In genomic region chr13:32736648-32737047, GRCh38 we compare ENCODE assay signal across 9 cellular contexts.
DNase-seq lines count a peak whose midpoint lies in the region; ATAC-seq and TF ChIP-seq lines count a peak whose summit lies in the region.
"Had no signal": no experiment of that assay in that cellular context is flagged by ENCODE, and none has a peak within 500 bp of the region (broad histone marks: within the 10 kb centered on the region; RNA-seq: fewer than 3 reads in every experiment).

No MANE protein-coding gene starts in this region.

- no peaks in the 10 kb centered on the region for H3K36me3 ChIP-seq in ACC112 (ENCODE audit: insufficient read depth, low read length)

- DNase-seq in chondrocyte (ENCODE audit: low spot score), result no peak
- no peak for DNase-seq in naive thymus-derived CD8-positive, alpha-beta T cell
- no peak for DNase-seq in globus pallidus (ENCODE audit: low spot score)
- DNase-seq in DMS53 treated with DMSO at 0.1 percent for 48 hours (lab: John Stamatoyannopoulos, UW; ENCODE audit: unreplicated experiment), result no peak
- DNase-seq in NCI-H187 (lab: John Stamatoyannopoulos, UW), result no peak
- DNase-seq: DMS79 had no signal

- H3K27ac ChIP-seq in ACC112 (ENCODE audit: low read depth, low read length), result peak overlapping the region; percentile 54

- no peaks in the 10 kb centered on the region for H3K27me3 Mint-ChIP-seq in chondrocyte (ENCODE audit: low read depth)
- H3K27me3 Mint-ChIP-seq in naive thymus-derived CD8-positive, alpha-beta T cell, result no peaks in the 10 kb centered on the region

- H3K4me1 Mint-ChIP-seq in chondrocyte (ENCODE audit: low read depth), result peaks cover 43% of the 10 kb centered on the region
- H3K4me1 Mint-ChIP-seq in naive thymus-derived CD8-positive, alpha-beta T cell, result peaks cover 9 to 37% (median 35%) of the 10 kb centered on the region in 4 donors

- H3K27ac Mint-ChIP-seq in chondrocyte (ENCODE audit: unreplicated experiment), result peak overlapping the region; percentile 76
- H3K27ac Mint-ChIP-seq in naive thymus-derived CD8-positive, alpha-beta T cell, result peak overlapping the region; percentile 84 to 98 (median 92)

- TF ChIP-seq CTCF in chondrocyte (IDR thresholded peaks at IDR 0.05), result no peak

- POLR2A ChIA-PET in naive thymus-derived CD8-positive, alpha-beta T cell (lab: Charles Lee), result interaction anchor here (0.6 to 1.3 kb wide), 3 partner anchors 21 to 155 kb away, joined by 3 to 5 read pairs (median 3); no protein-coding TSS in a partner anchor

- no peaks in the 10 kb centered on the region for H3K27me3 ChIP-seq in ACC112 (ENCODE audit: insufficient read depth, low read length)

- H3K9me3 Mint-ChIP-seq in chondrocyte (ENCODE audit: low read depth), result no peaks in the 10 kb centered on the region
- no peaks in the 10 kb centered on the region for H3K9me3 Mint-ChIP-seq in naive thymus-derived CD8-positive, alpha-beta T cell

- H3K79me2 ChIP-seq in ACC112 (ENCODE audit: control insufficient read depth, insufficient read depth, low read length, unreplicated experiment), result no peaks in the 10 kb centered on the region

- peaks cover 24% of the 10 kb centered on the region for H3K4me1 ChIP-seq in ACC112 (ENCODE audit: control insufficient read depth, insufficient read depth, low read length, unreplicated experiment)

- ATAC-seq in HG03095 (IDR thresholded peaks at IDR 0.05; ENCODE audit: unreplicated experiment) (peak; percentile 30), HG03135 (IDR thresholded peaks at IDR 0.05; ENCODE audit: unreplicated experiment) (no peak)
- ATAC-seq in naive thymus-derived CD8-positive, alpha-beta T cell, result peak; percentile 18 to 26

- peak overlapping the region; percentile 40 for H2AFZ ChIP-seq in ACC112 (ENCODE audit: low read length, unreplicated experiment)

- H3K36me3 Mint-ChIP-seq in chondrocyte (ENCODE audit: low read depth), result peaks cover 4% of the 10 kb centered on the region
- peaks cover 0 to 17% (median 16%) of the 10 kb centered on the region in 3 donors for H3K36me3 Mint-ChIP-seq in naive thymus-derived CD8-positive, alpha-beta T cell

- no peak overlapping the region for H3K4me3 Mint-ChIP-seq in chondrocyte (ENCODE audit: unreplicated experiment)
- H3K4me3 Mint-ChIP-seq in naive thymus-derived CD8-positive, alpha-beta T cell, result peak overlapping the region; percentile 69 to 89 (median 80)

- peak overlapping the region; percentile 76 for H3K4me3 ChIP-seq in ACC112 (ENCODE audit: low read depth, low read length)
